ENCODE assay signal across 1 cellular context in the genomic region with DNA sequence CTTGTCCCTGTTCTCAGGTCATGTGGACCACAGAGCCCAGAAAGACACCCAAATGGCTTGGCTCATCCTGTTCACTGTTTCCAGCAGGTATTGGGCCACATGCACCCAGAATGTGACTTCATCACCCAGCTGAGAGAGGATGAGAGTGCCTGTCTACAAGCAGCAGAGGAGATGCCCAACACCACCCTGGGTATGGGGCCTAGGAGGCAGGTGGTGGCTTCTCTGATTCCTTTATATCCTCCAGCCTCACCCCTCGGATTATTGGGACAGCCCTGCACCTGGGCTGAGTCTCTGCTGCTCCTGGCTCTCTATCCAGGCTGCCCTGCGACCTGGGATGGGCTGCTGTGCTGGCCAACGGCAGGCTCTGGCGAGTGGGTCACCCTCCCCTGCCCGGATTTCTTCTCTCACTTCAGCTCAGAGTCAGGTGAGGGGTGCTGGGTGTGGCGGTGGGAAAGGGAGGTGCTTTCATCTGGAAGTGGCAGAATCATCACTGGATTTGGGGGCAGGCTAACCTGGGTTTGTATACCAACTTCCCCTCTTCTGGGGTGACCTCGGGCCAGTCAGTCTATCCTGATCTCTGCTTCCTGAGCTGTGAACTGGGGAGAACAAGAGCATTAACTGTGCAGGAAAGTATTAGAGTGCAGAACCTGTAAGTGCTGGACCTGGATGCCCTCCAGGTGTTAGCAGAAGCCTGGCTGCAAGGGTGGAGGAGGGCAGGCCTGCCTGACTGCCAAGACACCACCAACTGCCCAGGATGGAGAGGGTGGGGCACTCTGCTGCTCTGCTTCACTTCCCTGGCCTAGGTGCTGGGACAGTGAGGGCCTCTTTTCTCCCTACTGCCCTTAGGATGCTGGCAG.
TF ChIP-seq lines count a peak whose summit lies in the region.

No MANE protein-coding gene starts in this region.

TF ChIP-seq in H1, 55 proteins besides CTCF, POLR2A, EP300 and RAD21:
- TF ChIP-seq RBBP5 (IDR thresholded peaks at IDR 0.05; ENCODE audit: borderline replicate concordance, low read depth, low read length) (no peak), ZNF274 (IDR thresholded peaks at IDR 0.05; ENCODE audit: borderline replicate concordance, extremely low read depth, low read length) (no peak), TAF1 (IDR thresholded peaks at IDR 0.05; ENCODE audit: low read depth, low read length) (no peak), CBX8 (IDR thresholded peaks at IDR 0.05; ENCODE audit: borderline replicate concordance, low read depth, low read length) (no peak), SUZ12 (IDR thresholded peaks at IDR 0.05; ENCODE audit: low read length) (no peak), CREB1 (IDR thresholded peaks at IDR 0.05) (no peak), RNF2 (IDR thresholded peaks at IDR 0.05; ENCODE audit: borderline replicate concordance, low read depth, low read length, missing control alignments, poor library complexity, severe bottlenecking) (no peak), RXRA (IDR thresholded peaks at IDR 0.05; ENCODE audit: insufficient read depth, low read depth, low read length) (no peak), KDM5A (IDR thresholded peaks at IDR 0.05; ENCODE audit: low read length) (no peak), SIX5 (IDR thresholded peaks at IDR 0.05; ENCODE audit: low read depth, low read length) (no peak), GTF2F1 (IDR thresholded peaks at IDR 0.05; ENCODE audit: borderline replicate concordance, low read depth, low read length) (no peak)
- TF ChIP-seq, protein P1, sequence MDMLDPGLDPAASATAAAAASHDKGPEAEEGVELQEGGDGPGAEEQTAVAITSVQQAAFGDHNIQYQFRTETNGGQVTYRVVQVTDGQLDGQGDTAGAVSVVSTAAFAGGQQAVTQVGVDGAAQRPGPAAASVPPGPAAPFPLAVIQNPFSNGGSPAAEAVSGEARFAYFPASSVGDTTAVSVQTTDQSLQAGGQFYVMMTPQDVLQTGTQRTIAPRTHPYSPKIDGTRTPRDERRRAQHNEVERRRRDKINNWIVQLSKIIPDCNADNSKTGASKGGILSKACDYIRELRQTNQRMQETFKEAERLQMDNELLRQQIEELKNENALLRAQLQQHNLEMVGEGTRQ (IDR thresholded peaks at IDR 0.05; ENCODE audit: low read length): no peak
